1 cellular context compared by ENCODE assay signal in genomic region chr16:24821129-24821528, GRCh38.
TF ChIP-seq lines count a peak whose summit lies in the region.

No MANE protein-coding gene starts in this region.

TF ChIP-seq in H1, 55 proteins besides CTCF, POLR2A, EP300 and RAD21:
- no peak for TF ChIP-seq RFX5 (IDR thresholded peaks at IDR 0.05; ENCODE audit: borderline replicate concordance, low read depth, low read length)
- TF ChIP-seq SP2 (IDR thresholded peaks at IDR 0.05; ENCODE audit: low read length) = no peak
- TF ChIP-seq ATF2 (IDR thresholded peaks at IDR 0.05; ENCODE audit: low read length) = no peak
